In the genomic region with DNA sequence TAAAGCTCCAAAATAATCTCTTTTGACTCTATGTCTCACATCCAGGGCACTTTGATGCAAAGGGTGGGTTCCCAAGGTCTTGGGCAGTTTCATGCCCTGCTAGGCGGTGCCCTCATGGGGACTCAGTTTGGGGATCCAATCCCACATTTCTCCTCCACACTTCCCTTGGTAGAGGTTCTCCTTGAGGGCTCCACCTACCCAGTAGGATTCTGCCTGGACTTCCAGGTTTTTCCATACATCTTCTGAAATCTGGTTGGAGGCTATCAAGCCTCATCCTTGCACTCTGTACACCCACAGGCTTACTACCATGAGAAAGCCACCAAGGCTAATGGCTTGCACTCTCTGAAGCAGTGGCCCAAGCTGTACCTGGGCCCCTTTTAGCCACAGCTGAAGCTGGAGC, we compare ENCODE assay signal across 1 cellular context.
TF ChIP-seq lines count a peak whose summit lies in the region.

No MANE protein-coding gene starts in this region.

TF ChIP-seq in GM12878, 131 proteins besides CTCF, POLR2A, EP300 and RAD21 (continued from another document):
- TF ChIP-seq, protein P1, sequence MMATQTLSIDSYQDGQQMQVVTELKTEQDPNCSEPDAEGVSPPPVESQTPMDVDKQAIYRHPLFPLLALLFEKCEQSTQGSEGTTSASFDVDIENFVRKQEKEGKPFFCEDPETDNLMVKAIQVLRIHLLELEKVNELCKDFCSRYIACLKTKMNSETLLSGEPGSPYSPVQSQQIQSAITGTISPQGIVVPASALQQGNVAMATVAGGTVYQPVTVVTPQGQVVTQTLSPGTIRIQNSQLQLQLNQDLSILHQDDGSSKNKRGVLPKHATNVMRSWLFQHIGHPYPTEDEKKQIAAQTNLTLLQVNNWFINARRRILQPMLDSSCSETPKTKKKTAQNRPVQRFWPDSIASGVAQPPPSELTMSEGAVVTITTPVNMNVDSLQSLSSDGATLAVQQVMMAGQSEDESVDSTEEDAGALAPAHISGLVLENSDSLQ (IDR thresholded peaks at IDR 0.05), result no peak
- TF ChIP-seq SRF (IDR thresholded peaks at IDR 0.05; ENCODE audit: low read depth in 2 of 2, low read length in 2 of 2) (no peak), KLF5 (IDR thresholded peaks at IDR 0.05; ENCODE audit: partially characterized antibody) (no peak), PAX8 (IDR thresholded peaks at IDR 0.05) (no peak), KAT2A (conservative IDR thresholded peaks at IDR 0.05; ENCODE audit: control insufficient read depth, low read depth, low read length) (no peak), TBL1XR1 (IDR thresholded peaks at IDR 0.05; ENCODE audit: low read depth, low read length) (no peak), TCF3 (IDR thresholded peaks at IDR 0.05; ENCODE audit: borderline replicate concordance, insufficient read depth, low read depth, low read length) (no peak), PAX5 (IDR thresholded peaks at IDR 0.05; ENCODE audit: borderline replicate concordance, low read depth, low read length) (no peak), IKZF2 (IDR thresholded peaks at IDR 0.05) (no peak), ZNF274 (IDR thresholded peaks at IDR 0.05; ENCODE audit: insufficient read depth, insufficient read length) (no peak), CBX5 (IDR thresholded peaks at IDR 0.05; ENCODE audit: low read depth) (peak; percentile 99)
- TF ChIP-seq, protein P2, sequence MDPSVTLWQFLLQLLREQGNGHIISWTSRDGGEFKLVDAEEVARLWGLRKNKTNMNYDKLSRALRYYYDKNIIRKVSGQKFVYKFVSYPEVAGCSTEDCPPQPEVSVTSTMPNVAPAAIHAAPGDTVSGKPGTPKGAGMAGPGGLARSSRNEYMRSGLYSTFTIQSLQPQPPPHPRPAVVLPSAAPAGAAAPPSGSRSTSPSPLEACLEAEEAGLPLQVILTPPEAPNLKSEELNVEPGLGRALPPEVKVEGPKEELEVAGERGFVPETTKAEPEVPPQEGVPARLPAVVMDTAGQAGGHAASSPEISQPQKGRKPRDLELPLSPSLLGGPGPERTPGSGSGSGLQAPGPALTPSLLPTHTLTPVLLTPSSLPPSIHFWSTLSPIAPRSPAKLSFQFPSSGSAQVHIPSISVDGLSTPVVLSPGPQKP (IDR thresholded peaks at IDR 0.05; ENCODE audit: low read depth, low read length), result no peak
- TF ChIP-seq, protein P3, sequence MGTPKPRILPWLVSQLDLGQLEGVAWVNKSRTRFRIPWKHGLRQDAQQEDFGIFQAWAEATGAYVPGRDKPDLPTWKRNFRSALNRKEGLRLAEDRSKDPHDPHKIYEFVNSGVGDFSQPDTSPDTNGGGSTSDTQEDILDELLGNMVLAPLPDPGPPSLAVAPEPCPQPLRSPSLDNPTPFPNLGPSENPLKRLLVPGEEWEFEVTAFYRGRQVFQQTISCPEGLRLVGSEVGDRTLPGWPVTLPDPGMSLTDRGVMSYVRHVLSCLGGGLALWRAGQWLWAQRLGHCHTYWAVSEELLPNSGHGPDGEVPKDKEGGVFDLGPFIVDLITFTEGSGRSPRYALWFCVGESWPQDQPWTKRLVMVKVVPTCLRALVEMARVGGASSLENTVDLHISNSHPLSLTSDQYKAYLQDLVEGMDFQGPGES (IDR thresholded peaks at IDR 0.05), result no peak
